In genomic region chr19:38657633-38658222, GRCh38 we compare ENCODE assay signal across 1 cellular context.
TF ChIP-seq lines count a peak whose summit lies in the region.

No MANE protein-coding gene starts in this region.

TF ChIP-seq in K562, 482 proteins besides CTCF, POLR2A, EP300 and RAD21:
- TF ChIP-seq LARP7 (IDR thresholded peaks at IDR 0.05) (no peak), ZFX (CRISPR knock-in tag; IDR thresholded peaks at IDR 0.05) (0 out of 2 replicates have a peak, but pooled peaks have one; percentile 21), RFX1 (IDR thresholded peaks at IDR 0.05) (peak; percentile 80)
